In the genomic region with DNA sequence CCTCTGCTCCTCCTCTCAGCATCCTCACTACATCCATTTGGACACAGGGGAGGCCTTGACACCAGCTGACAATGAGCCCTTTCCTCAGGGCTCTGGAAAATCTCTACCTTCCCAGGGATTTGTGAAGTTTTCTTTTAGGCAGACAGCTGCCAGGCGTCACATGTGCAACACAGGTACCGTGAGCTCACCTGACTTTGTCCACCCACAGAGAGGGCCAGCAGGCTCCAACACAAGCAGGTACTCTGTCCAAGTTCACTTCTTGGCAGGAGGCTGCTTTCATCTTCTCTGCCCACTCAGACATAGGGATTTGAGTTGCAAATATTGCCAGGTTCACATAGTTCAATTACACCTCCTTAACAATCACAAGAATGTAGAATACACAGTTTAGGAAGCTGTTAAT, we compare ENCODE assay signal across 3 cellular contexts.
"Had no signal": no experiment of that assay in that cellular context is flagged by ENCODE, and none has a peak within 500 bp of the region (broad histone marks: within the 10 kb centered on the region; RNA-seq: fewer than 3 reads in every experiment).

No MANE protein-coding gene starts in this region.

- DNase-seq: GDM1, GF-D8 had no signal

- ATAC-seq: GM12878 had no signal

- H3K4me3 ChIP-seq: GM12878 had no signal
